Comparison of ENCODE assay signal across 6 cellular contexts in the genomic region with DNA sequence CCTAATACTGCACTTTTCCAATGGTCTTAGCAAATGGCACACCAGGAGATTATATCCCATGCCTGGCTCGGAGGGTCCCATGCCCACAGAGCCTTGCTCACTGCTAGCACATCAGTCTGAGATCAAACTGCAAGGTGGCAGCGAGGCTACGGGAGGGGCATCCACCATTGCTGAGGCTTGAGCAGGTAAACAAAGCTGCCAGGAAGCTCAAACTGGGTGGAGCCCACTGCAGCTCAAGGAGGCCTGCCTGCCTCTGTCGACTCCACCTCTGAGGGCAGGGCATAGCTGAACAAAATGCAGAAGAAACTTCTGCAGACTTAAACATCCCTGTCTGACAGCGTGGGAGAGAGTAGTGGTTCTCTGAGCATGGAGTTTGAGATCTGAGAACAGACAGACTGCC. TPM values are rescaled to one million over a fixed set of nuclear protein-coding genes. Genes with fewer than 3 reads are reported as not detected.
"Had no signal": no experiment of that assay in that cellular context is flagged by ENCODE, and none has a peak within 500 bp of the region (broad histone marks: within the 10 kb centered on the region; RNA-seq: fewer than 3 reads in every experiment).

No MANE protein-coding gene starts in this region.

RNA-seq across cellular contexts. Expression of a gene that starts 2.9 kb away (rescaled TPM):
- total RNA-seq: GM23248, H4, H7, HepG2, HFFc6, HT1080 had no signal
- polyA plus RNA-seq: GM23248, HepG2 had no signal
